8 cellular contexts compared by ENCODE assay signal in the genomic region with DNA sequence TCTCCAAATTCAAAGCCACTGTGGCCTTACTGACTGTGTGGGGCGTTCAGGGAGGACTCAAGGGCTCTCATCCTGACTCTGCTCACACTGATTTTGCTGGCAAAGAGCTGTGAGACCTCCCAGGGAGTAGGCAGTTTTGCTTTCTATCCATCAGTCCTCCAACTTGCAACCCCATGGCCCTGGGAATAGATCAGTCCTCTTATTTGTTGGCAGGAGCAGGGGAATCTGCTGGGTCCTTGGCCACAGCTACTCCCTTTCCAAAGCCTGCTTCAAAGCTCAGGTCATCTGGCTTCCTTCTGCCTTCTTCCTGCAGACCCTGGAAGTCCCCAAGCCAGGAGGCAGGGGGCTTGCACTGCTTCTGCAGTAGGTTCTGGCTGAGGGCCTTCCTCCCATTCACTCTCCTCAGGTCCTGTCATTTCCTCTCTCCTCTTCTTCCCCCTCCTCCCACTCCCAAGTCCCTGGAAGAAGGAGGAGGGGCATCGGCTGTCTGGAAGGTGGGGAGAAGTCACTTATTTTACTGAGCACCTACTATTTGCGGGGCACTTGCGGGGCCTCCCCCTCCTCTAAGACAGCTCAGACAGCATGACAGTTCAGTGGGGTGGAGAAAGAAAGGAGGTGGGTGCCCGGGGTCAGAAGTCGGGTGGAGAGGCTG. TPM values are rescaled to one million over a fixed set of nuclear protein-coding genes. Genes with fewer than 3 reads are reported as not detected.
DNase-seq lines count a peak whose midpoint lies in the region; ATAC-seq and TF ChIP-seq lines count a peak whose summit lies in the region.

No MANE protein-coding gene starts in this region.

- intact Hi-C loops in dendritic cell treated with granulocyte-macrophage colony-stimulating factor and Interleukin-4, amounts not matched to agents 40 ng/mL and 50 ng/mL, for 4 days (cut with micrococcal nuclease) = loop anchor here (5.0 to 10.0 kb wide), 2 partner anchors 254 to 437 kb away; no protein-coding TSS in a partner anchor
- intact Hi-C loops in naive thymus-derived CD4-positive, alpha-beta T cell (cut with micrococcal nuclease) = no loop called here

- H3K27ac ChIP-seq in BLaER1 = peak overlapping the region; percentile 86
- no peak overlapping the region for H3K27ac ChIP-seq in naive thymus-derived CD4-positive, alpha-beta T cell (ENCODE audit: low read depth, low read length)

- peak overlapping the region; percentile 97 for H3K4me2 ChIP-seq in BLaER1

- CTCF ChIA-PET in naive thymus-derived CD4-positive, alpha-beta T cell (lab: Charles Lee) = no interaction called here

- peaks cover 79% of the 10 kb centered on the region for H3K4me1 Mint-ChIP-seq in dendritic cell treated with granulocyte-macrophage colony-stimulating factor and Interleukin-4, amounts not matched to agents 40 ng/mL and 50 ng/mL, for 4 days (ENCODE audit: low read depth)
- peaks cover 5 to 23% (median 17%) of the 10 kb centered on the region in 7 donors for H3K4me1 Mint-ChIP-seq in naive thymus-derived CD4-positive, alpha-beta T cell

- H3K4me1 ChIP-seq in BLaER1 = peaks cover 91% of the 10 kb centered on the region
- peaks cover 0 to 19% of the 10 kb centered on the region in 2 donors for H3K4me1 ChIP-seq in naive thymus-derived CD4-positive, alpha-beta T cell (ENCODE audit: control insufficient read depth in 2 of 2, insufficient read depth in 2 of 2, low read length in 2 of 2)

- no peak for TF ChIP-seq CTCF in LNCaP clone FGC (IDR thresholded peaks at IDR 0.05; ENCODE audit: control insufficient read depth, extremely low read depth, insufficient read depth)

- DNase-seq in LNCaP clone FGC (ENCODE audit: low read depth) = no peak
- no peak for DNase-seq in naive thymus-derived CD4-positive, alpha-beta T cell
- no peak for DNase-seq in activated CD4-positive, CD25-positive, alpha-beta regulatory T cell treated with anti-CD3 and anti-CD28 coated beads, Interleukin-2, amount 50 U/mL, for 72 hours
- DNase-seq in NCI-H774 (lab: John Stamatoyannopoulos, UW) = no peak
- no peak for DNase-seq in DMS153 treated with DMSO at 0.1 percent for 48 hours (lab: John Stamatoyannopoulos, UW; ENCODE audit: unreplicated experiment)
- DNase-seq in COLO829 (ENCODE audit: low spot score) = no peak

- H3K36me3 ChIP-seq in BLaER1 = no peaks in the 10 kb centered on the region
- H3K36me3 ChIP-seq in naive thymus-derived CD4-positive, alpha-beta T cell (ENCODE audit: control insufficient read depth in 2 of 3, insufficient read depth in 3 of 3, low read length in 3 of 3) = no peaks in the 10 kb centered on the region

- H3K4me3 ChIP-seq in BLaER1 (peak overlapping the region; percentile 86), LNCaP clone FGC (ENCODE audit: low read depth, low read length) (peak overlapping the region; percentile 52)
- no peak overlapping the region for H3K4me3 ChIP-seq in naive thymus-derived CD4-positive, alpha-beta T cell (ENCODE audit: low read length)

- H4K20me1 ChIP-seq in BLaER1 = no peaks in the 10 kb centered on the region

- peaks cover 23% of the 10 kb centered on the region for H3K27me3 Mint-ChIP-seq in dendritic cell treated with granulocyte-macrophage colony-stimulating factor and Interleukin-4, amounts not matched to agents 40 ng/mL and 50 ng/mL, for 4 days
- peaks cover 45 to 73% (median 60%) of the 10 kb centered on the region in 5 donors for H3K27me3 Mint-ChIP-seq in naive thymus-derived CD4-positive, alpha-beta T cell

- peak overlapping the region; percentile 84 for H3K9ac ChIP-seq in BLaER1

- no peak for ATAC-seq in naive thymus-derived CD4-positive, alpha-beta T cell

- no peaks in the 10 kb centered on the region for H3K9me3 Mint-ChIP-seq in dendritic cell treated with granulocyte-macrophage colony-stimulating factor and Interleukin-4, amounts not matched to agents 40 ng/mL and 50 ng/mL, for 4 days
- peaks cover 0 to 4% (median 0%) of the 10 kb centered on the region in 11 donors for H3K9me3 Mint-ChIP-seq in naive thymus-derived CD4-positive, alpha-beta T cell

- no peaks in the 10 kb centered on the region for H3K9me3 ChIP-seq in BLaER1
- no peaks in the 10 kb centered on the region for H3K9me3 ChIP-seq in naive thymus-derived CD4-positive, alpha-beta T cell (ENCODE audit: control insufficient read depth in 2 of 3, low read length in 3 of 3)

- no peaks in the 10 kb centered on the region for H3K36me3 Mint-ChIP-seq in dendritic cell treated with granulocyte-macrophage colony-stimulating factor and Interleukin-4, amounts not matched to agents 40 ng/mL and 50 ng/mL, for 4 days (ENCODE audit: low read depth)
- peaks cover 0 to 11% (median 4%) of the 10 kb centered on the region in 5 donors for H3K36me3 Mint-ChIP-seq in naive thymus-derived CD4-positive, alpha-beta T cell

- peaks cover 38% of the 10 kb centered on the region for H3K27me3 ChIP-seq in BLaER1
- peaks cover 0 to 29% of the 10 kb centered on the region in 2 donors for H3K27me3 ChIP-seq in naive thymus-derived CD4-positive, alpha-beta T cell (ENCODE audit: control insufficient read depth in 2 of 2, insufficient read depth in 2 of 2, low read length in 2 of 2)

- POLR2A ChIA-PET in naive thymus-derived CD4-positive, alpha-beta T cell (lab: Charles Lee) = no interaction called here

- peak overlapping the region; percentile 66 for H3K4me3 Mint-ChIP-seq in dendritic cell treated with granulocyte-macrophage colony-stimulating factor and Interleukin-4, amounts not matched to agents 40 ng/mL and 50 ng/mL, for 4 days
- peak overlapping the region; percentile 25 to 82 (median 66) for H3K4me3 Mint-ChIP-seq in naive thymus-derived CD4-positive, alpha-beta T cell

- H3K27ac Mint-ChIP-seq in dendritic cell treated with granulocyte-macrophage colony-stimulating factor and Interleukin-4, amounts not matched to agents 40 ng/mL and 50 ng/mL, for 4 days = peak overlapping the region; percentile 62
- H3K27ac Mint-ChIP-seq in naive thymus-derived CD4-positive, alpha-beta T cell = no peak overlapping the region

RNA-seq across cellular contexts. Expression of a gene that starts 0.8 kb away (rescaled TPM):
- 10 to 100 TPM in 1 of 5 experiments, 1 to 10 TPM in 4; 2.3 to 10.8 (median 4.4) TPM for total RNA-seq in naive thymus-derived CD4-positive, alpha-beta T cell
- polyA plus RNA-seq in naive thymus-derived CD4-positive, alpha-beta T cell = under 1 TPM; 0.18 to 0.91 TPM

RNA-seq across cellular contexts. Expression of a gene that starts 31.2 kb away (rescaled TPM):
- total RNA-seq in naive thymus-derived CD4-positive, alpha-beta T cell = 10 to 100 TPM; 24.2 to 83.1 (median 37.7) TPM
- polyA plus RNA-seq in naive thymus-derived CD4-positive, alpha-beta T cell = 10 to 100 TPM; 43.6 to 52.0 TPM
